1 cellular context compared by ENCODE assay signal in the genomic region with DNA sequence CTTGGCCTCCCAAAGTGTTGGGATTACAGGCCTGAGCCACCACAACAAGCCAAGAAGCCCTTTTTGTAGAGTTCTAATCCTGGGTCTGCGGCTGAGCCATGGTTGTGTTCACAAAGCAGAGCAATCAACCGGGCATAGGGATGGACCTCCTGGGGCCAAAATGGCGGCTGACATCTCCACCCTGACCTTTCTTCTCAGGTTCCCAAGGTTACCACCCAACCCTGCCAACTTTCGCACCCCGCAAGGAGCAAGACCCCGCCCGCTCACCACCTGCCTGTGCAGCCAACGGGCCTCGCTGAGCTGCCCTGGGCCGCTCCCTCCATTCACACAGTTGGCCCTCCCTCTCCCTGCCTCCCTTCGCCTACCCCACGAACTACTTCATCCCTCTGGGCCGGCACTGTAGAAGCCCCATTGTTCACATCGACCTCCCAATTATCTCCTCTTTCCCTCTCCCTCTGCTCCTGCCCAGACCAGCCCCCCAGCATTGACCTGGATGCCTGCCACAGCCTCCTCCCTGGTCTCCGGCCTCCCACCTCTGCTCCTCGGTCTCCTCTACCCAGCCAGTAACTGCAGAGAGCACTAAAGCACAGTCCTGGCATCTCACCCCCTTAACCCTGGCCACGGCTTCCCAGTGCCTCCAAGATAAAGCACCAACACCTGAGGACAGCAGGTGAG.
A peak's percentile ranks its signal among the peaks of the same experiment; 100 is the strongest.
TF ChIP-seq lines count a peak whose summit lies in the region.

No MANE protein-coding gene starts in this region.

TF ChIP-seq in K562, 482 proteins besides CTCF, POLR2A, EP300 and RAD21 (continued from another document and continues in another):
- TF ChIP-seq, protein P1, sequence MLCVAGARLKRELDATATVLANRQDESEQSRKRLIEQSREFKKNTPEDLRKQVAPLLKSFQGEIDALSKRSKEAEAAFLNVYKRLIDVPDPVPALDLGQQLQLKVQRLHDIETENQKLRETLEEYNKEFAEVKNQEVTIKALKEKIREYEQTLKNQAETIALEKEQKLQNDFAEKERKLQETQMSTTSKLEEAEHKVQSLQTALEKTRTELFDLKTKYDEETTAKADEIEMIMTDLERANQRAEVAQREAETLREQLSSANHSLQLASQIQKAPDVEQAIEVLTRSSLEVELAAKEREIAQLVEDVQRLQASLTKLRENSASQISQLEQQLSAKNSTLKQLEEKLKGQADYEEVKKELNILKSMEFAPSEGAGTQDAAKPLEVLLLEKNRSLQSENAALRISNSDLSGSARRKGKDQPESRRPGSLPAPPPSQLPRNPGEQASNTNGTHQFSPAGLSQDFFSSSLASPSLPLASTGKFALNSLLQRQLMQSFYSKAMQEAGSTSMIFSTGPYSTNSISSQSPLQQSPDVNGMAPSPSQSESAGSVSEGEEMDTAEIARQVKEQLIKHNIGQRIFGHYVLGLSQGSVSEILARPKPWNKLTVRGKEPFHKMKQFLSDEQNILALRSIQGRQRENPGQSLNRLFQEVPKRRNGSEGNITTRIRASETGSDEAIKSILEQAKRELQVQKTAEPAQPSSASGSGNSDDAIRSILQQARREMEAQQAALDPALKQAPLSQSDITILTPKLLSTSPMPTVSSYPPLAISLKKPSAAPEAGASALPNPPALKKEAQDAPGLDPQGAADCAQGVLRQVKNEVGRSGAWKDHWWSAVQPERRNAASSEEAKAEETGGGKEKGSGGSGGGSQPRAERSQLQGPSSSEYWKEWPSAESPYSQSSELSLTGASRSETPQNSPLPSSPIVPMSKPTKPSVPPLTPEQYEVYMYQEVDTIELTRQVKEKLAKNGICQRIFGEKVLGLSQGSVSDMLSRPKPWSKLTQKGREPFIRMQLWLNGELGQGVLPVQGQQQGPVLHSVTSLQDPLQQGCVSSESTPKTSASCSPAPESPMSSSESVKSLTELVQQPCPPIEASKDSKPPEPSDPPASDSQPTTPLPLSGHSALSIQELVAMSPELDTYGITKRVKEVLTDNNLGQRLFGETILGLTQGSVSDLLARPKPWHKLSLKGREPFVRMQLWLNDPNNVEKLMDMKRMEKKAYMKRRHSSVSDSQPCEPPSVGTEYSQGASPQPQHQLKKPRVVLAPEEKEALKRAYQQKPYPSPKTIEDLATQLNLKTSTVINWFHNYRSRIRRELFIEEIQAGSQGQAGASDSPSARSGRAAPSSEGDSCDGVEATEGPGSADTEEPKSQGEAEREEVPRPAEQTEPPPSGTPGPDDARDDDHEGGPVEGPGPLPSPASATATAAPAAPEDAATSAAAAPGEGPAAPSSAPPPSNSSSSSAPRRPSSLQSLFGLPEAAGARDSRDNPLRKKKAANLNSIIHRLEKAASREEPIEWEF (CRISPR knock-in tag; IDR thresholded peaks at IDR 0.05), result 0 out of 2 replicates have a peak, but pooled peaks have one; percentile 54
- TF ChIP-seq MTA3 (IDR thresholded peaks at IDR 0.05; ENCODE audit: borderline replicate concordance) (no peak; the same call in 1 of the 2 replicates), ZNF232 (CRISPR knock-in tag; IDR thresholded peaks at IDR 0.05) (no peak), GTF2F1 (IDR thresholded peaks at IDR 0.05; ENCODE audit: low read depth, low read length) (0 out of 2 replicates have a peak, but pooled peaks have one; percentile 57), TEAD1 (CRISPR knock-in tag; IDR thresholded peaks at IDR 0.05) (peak in 1 of 2 experiments; percentile 77; a peak in 2 of 4 replicates), MEF2D (tag; conservative IDR thresholded peaks at IDR 0.05; ENCODE audit: low read depth) (peak; percentile 71; the same call in 1 of the 2 replicates), PML (IDR thresholded peaks at IDR 0.05; ENCODE audit: low read length) (no peak), NFIC (IDR thresholded peaks at IDR 0.05) (peak; percentile 36; the same call in 1 of the 2 replicates), MCM3 (IDR thresholded peaks at IDR 0.05) (no peak), JUND (IDR thresholded peaks at IDR 0.05; ENCODE audit: borderline replicate concordance, low read depth, low read length) (no peak), JUND (tag; IDR thresholded peaks at IDR 0.05; ENCODE audit: borderline replicate concordance, low read depth, low read length) (peak; percentile 14; the same call in 1 of the 3 replicates), ZZZ3 (IDR thresholded peaks at IDR 0.05) (no peak), HMG20B (CRISPR knock-in tag; IDR thresholded peaks at IDR 0.05) (no peak), GABPA (tag; conservative IDR thresholded peaks at IDR 0.05; ENCODE audit: low read depth) (no peak), RBBP5 (IDR thresholded peaks at IDR 0.05; ENCODE audit: borderline replicate concordance, insufficient read depth, low read length, poor library complexity, severe bottlenecking) (no peak), ZNF589 (CRISPR knock-in tag; IDR thresholded peaks at IDR 0.05; ENCODE audit: low read depth) (peak; percentile 95), PHF8 (IDR thresholded peaks at IDR 0.05; ENCODE audit: borderline replicate concordance, low read length) (peak; percentile 6; the same call in 1 of the 2 replicates), FOXK2 (conservative IDR thresholded peaks at IDR 0.05 in 1 of 2, IDR thresholded peaks at IDR 0.05 in 1 of 2; ENCODE audit: low read depth in 2 of 2) (peak in 1 of 2 experiments; percentile 3; a peak in 1 of 4 replicates), HMGN3 (IDR thresholded peaks at IDR 0.05; ENCODE audit: borderline replicate concordance, extremely low read depth, insufficient read length, low read depth, low read length) (no peak), PTBP1 (IDR thresholded peaks at IDR 0.05; ENCODE audit: low read depth, low read length) (no peak), BRD4 (IDR thresholded peaks at IDR 0.05) (peak; percentile 50; the same call in 1 of the 2 replicates), ZNF830 (CRISPR knock-in tag; IDR thresholded peaks at IDR 0.05) (0 out of 2 replicates have a peak, but pooled peaks have one; percentile 5), HNRNPK (IDR thresholded peaks at IDR 0.05; ENCODE audit: low read depth, low read length, poor library complexity, severe bottlenecking) (no peak), ZBTB8A (IDR thresholded peaks at IDR 0.05; ENCODE audit: partially characterized antibody) (no peak), NFATC3 (IDR thresholded peaks at IDR 0.05) (no peak), SMARCC2 (IDR thresholded peaks at IDR 0.05; ENCODE audit: low read depth) (no peak; the same call in 1 of the 2 replicates), COPS2 (conservative IDR thresholded peaks at IDR 0.05) (no peak), ATF1 (CRISPR knock-in tag; IDR thresholded peaks at IDR 0.05) (no peak), ATF1 (tag; IDR thresholded peaks at IDR 0.05) (0 out of 2 replicates have a peak, but pooled peaks have one; percentile 27), ZNF143 (CRISPR knock-in tag; IDR thresholded peaks at IDR 0.05) (0 out of 2 replicates have a peak, but pooled peaks have one; percentile 23), NR4A1 (CRISPR knock-in tag; IDR thresholded peaks at IDR 0.05) (peak; percentile 84; the same call in 1 of the 2 replicates), NR4A1 (tag; IDR thresholded peaks at IDR 0.05) (peak; percentile 94), GTF2A2 (tag; IDR thresholded peaks at IDR 0.05) (peak; percentile 28; the same call in 1 of the 2 replicates), ZNF3 (CRISPR knock-in tag; IDR thresholded peaks at IDR 0.05) (no peak), KLF6 (CRISPR knock-in tag; IDR thresholded peaks at IDR 0.05; ENCODE audit: borderline replicate concordance) (peak; percentile 84), KLF1 (tag; IDR thresholded peaks at IDR 0.05) (0 out of 2 replicates have a peak, but pooled peaks have one; percentile 50), ZNF707 (CRISPR knock-in tag; conservative IDR thresholded peaks at IDR 0.05) (0 out of 2 replicates have a peak, but pooled peaks have one; percentile 49), TAF9B (IDR thresholded peaks at IDR 0.05; ENCODE audit: partially characterized antibody) (no peak)
- TF ChIP-seq, protein P2, sequence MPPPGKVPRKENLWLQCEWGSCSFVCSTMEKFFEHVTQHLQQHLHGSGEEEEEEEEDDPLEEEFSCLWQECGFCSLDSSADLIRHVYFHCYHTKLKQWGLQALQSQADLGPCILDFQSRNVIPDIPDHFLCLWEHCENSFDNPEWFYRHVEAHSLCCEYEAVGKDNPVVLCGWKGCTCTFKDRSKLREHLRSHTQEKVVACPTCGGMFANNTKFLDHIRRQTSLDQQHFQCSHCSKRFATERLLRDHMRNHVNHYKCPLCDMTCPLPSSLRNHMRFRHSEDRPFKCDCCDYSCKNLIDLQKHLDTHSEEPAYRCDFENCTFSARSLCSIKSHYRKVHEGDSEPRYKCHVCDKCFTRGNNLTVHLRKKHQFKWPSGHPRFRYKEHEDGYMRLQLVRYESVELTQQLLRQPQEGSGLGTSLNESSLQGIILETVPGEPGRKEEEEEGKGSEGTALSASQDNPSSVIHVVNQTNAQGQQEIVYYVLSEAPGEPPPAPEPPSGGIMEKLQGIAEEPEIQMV (tag; conservative IDR thresholded peaks at IDR 0.05; ENCODE audit: low read depth), result no peak; the same call in 1 of the 2 replicates
- TF ChIP-seq, protein P3, sequence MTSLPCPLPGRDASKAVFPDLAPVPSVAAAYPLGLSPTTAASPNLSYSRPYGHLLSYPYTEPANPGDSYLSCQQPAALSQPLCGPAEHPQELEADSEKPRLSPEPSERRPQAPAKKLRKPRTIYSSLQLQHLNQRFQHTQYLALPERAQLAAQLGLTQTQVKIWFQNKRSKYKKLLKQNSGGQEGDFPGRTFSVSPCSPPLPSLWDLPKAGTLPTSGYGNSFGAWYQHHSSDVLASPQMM (CRISPR knock-in tag; IDR thresholded peaks at IDR 0.05), result no peak
- TF ChIP-seq, protein P4, sequence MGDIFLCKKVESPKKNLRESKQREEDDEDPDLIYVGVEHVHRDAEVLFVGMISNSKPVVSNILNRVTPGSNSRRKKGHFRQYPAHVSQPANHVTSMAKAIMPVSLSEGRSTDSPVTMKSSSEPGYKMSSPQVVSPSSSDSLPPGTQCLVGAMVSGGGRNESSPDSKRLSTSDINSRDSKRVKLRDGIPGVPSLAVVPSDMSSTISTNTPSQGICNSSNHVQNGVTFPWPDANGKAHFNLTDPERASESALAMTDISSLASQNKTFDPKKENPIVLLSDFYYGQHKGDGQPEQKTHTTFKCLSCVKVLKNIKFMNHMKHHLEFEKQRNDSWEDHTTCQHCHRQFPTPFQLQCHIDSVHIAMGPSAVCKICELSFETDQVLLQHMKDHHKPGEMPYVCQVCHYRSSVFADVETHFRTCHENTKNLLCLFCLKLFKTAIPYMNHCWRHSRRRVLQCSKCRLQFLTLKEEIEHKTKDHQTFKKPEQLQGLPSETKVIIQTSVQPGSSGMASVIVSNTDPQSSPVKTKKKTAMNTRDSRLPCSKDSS (IDR thresholded peaks at IDR 0.05; ENCODE audit: low read depth, partially characterized antibody), result no peak
- TF ChIP-seq, protein P5, sequence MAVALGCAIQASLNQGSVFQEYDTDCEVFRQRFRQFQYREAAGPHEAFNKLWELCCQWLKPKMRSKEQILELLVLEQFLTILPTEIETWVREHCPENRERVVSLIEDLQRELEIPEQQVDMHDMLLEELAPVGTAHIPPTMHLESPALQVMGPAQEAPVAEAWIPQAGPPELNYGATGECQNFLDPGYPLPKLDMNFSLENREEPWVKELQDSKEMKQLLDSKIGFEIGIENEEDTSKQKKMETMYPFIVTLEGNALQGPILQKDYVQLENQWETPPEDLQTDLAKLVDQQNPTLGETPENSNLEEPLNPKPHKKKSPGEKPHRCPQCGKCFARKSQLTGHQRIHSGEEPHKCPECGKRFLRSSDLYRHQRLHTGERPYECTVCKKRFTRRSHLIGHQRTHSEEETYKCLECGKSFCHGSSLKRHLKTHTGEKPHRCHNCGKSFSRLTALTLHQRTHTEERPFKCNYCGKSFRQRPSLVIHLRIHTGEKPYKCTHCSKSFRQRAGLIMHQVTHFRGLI (CRISPR knock-in tag; IDR thresholded peaks at IDR 0.05), result 0 out of 2 replicates have a peak, but pooled peaks have one; percentile 43
- TF ChIP-seq, protein P6, sequence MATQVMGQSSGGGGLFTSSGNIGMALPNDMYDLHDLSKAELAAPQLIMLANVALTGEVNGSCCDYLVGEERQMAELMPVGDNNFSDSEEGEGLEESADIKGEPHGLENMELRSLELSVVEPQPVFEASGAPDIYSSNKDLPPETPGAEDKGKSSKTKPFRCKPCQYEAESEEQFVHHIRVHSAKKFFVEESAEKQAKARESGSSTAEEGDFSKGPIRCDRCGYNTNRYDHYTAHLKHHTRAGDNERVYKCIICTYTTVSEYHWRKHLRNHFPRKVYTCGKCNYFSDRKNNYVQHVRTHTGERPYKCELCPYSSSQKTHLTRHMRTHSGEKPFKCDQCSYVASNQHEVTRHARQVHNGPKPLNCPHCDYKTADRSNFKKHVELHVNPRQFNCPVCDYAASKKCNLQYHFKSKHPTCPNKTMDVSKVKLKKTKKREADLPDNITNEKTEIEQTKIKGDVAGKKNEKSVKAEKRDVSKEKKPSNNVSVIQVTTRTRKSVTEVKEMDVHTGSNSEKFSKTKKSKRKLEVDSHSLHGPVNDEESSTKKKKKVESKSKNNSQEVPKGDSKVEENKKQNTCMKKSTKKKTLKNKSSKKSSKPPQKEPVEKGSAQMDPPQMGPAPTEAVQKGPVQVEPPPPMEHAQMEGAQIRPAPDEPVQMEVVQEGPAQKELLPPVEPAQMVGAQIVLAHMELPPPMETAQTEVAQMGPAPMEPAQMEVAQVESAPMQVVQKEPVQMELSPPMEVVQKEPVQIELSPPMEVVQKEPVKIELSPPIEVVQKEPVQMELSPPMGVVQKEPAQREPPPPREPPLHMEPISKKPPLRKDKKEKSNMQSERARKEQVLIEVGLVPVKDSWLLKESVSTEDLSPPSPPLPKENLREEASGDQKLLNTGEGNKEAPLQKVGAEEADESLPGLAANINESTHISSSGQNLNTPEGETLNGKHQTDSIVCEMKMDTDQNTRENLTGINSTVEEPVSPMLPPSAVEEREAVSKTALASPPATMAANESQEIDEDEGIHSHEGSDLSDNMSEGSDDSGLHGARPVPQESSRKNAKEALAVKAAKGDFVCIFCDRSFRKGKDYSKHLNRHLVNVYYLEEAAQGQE (CRISPR knock-in tag; IDR thresholded peaks at IDR 0.05; ENCODE audit: low read depth), result 0 out of 2 replicates have a peak, but pooled peaks have one; percentile 68
- TF ChIP-seq, protein P7, sequence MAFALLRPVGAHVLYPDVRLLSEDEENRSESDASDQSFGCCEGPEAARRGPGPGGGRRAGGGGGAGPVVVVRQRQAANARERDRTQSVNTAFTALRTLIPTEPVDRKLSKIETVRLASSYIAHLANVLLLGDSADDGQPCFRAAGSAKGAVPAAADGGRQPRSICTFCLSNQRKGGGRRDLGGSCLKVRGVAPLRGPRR (CRISPR knock-in tag; IDR thresholded peaks at IDR 0.05), result peak; percentile 80; the same call in 1 of the 2 replicates
- TF ChIP-seq, protein P8, sequence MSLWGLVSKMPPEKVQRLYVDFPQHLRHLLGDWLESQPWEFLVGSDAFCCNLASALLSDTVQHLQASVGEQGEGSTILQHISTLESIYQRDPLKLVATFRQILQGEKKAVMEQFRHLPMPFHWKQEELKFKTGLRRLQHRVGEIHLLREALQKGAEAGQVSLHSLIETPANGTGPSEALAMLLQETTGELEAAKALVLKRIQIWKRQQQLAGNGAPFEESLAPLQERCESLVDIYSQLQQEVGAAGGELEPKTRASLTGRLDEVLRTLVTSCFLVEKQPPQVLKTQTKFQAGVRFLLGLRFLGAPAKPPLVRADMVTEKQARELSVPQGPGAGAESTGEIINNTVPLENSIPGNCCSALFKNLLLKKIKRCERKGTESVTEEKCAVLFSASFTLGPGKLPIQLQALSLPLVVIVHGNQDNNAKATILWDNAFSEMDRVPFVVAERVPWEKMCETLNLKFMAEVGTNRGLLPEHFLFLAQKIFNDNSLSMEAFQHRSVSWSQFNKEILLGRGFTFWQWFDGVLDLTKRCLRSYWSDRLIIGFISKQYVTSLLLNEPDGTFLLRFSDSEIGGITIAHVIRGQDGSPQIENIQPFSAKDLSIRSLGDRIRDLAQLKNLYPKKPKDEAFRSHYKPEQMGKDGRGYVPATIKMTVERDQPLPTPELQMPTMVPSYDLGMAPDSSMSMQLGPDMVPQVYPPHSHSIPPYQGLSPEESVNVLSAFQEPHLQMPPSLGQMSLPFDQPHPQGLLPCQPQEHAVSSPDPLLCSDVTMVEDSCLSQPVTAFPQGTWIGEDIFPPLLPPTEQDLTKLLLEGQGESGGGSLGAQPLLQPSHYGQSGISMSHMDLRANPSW (CRISPR knock-in tag; IDR thresholded peaks at IDR 0.05), result 0 out of 2 replicates have a peak, but pooled peaks have one; percentile 19
